Comparison of ENCODE assay signal across 8 cellular contexts in the genomic region with DNA sequence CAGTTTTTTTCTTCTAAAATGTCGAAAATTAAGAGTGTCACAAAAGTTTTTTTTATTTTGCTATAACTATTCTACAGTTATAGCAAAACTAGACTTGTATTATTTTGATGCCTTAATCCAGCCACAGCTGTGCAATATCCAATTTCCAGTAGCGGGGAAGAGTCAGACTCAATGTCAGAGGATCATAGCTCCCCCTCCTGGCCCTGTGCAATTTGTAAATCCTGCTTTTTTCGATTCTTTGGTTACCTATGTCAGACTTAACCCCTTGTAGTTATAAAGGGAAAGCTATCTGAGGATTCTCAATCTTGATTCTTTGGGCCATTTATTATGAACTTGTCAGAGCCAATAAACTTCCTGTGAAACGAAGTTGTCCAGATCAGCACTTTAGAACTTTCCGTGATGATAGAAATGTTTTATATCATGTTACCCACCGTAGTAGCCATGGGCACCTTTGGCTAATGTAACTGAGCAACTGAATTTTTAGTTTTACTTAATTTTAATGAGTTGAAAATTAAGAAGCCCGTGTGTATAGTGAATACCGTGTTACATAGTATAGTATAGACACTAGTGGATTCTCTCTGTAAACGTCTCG.
DNase-seq lines count a peak whose midpoint lies in the region; ATAC-seq lines count a peak whose summit lies in the region.

No MANE protein-coding gene starts in this region.

- DNase-seq in NCI-H2171 treated with DMSO at 0.1 percent for 48 hours (lab: John Stamatoyannopoulos, UW) (peak; percentile 10), NCI-H2171 (lab: John Stamatoyannopoulos, UW) (no peak), M059J (ENCODE audit: low read depth) (peak; percentile 34), hepatic stellate cell (ENCODE audit: low spot score) (peak; percentile 5), amniotic stem cell (lab: John Stamatoyannopoulos, UW) (no peak)
- DNase-seq in activated CD4-positive, alpha-beta T cell treated with anti-CD3 and anti-CD28 coated beads, Interleukin-2, amount 50 U/mL, for 4 hours, result peak; percentile 39 to 46
- DNase-seq in stimulated activated CD4-positive, alpha-beta T cell treated with anti-CD3 and anti-CD28 coated beads, Interleukin-1b, Interleukin-23, amount 100 ng/mL, for 48 hours, result peak; percentile 28

- ATAC-seq in GM18870 (IDR thresholded peaks at IDR 0.05; ENCODE audit: unreplicated experiment), result no peak

Comparison
In these comparisons a context has a peak if more than half of its experiments do, and no peak if none do; other contexts are left out.
1. DNase-seq: peak in NCI-H2171 treated with DMSO at 0.1 percent for 48 hours (single experiment), M059J (single experiment), activated CD4-positive, alpha-beta T cell treated with anti-CD3 and anti-CD28 coated beads, Interleukin-2, amount 50 U/mL, for 4 hours (2 of 2), hepatic stellate cell (single experiment) and stimulated activated CD4-positive, alpha-beta T cell treated with anti-CD3 and anti-CD28 coated beads, Interleukin-1b, Interleukin-23, amount 100 ng/mL, for 48 hours (single experiment); none in NCI-H2171 (single experiment) and amniotic stem cell (single experiment).